19 cellular contexts compared by ENCODE assay signal in the genomic region with DNA sequence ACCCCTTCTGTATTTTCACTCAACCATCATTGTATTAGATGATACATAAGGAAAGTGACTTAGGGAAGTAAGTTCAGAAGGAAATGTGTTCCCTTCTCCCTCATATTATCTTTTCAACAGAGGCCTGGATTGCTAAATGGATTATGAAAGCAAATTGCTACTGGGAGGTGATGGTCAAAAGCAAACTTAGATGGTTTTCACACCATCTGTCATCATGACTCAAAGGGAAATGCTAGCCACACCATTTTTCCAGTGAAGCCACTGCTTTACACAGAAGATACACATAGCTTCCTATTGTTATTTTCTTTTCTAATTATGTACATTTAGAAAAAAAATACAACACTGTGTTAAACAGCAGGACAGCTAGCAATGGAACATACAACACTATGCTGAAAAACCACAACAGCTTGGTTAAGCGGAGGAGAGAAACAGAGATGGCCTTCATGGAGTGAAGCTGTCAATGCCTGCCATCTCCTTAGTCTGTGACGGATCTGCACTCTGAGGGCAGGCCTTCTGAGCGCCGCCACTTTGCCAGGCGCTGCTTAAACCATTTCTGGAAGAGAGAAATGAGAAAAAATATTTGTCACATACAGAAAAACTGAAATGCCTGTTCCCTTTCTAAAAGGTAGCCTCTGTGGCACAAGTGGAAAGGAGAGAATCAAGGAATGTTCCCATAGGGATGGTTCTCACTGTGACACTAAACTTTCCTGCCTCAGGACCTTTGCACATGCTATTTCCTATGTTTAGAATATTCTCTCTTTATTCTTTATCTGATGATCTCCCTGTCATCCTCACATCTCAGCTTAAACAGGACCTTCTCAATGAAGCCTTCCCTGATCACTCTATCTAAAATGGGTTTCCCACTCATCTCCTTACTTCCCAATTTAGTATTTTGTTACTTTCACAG. TPM values are rescaled to one million over a fixed set of nuclear protein-coding genes. Genes with fewer than 3 reads are reported as not detected.
DNase-seq lines count a peak whose midpoint lies in the region; ATAC-seq and TF ChIP-seq lines count a peak whose summit lies in the region.
"Had no signal": no experiment of that assay in that cellular context is flagged by ENCODE, and none has a peak within 500 bp of the region (broad histone marks: within the 10 kb centered on the region; RNA-seq: fewer than 3 reads in every experiment).

No MANE protein-coding gene starts in this region.

- no peaks in the 10 kb centered on the region for H3K79me2 ChIP-seq in PC-9 (ENCODE audit: low read depth)

- DNase-seq in CD8-positive, alpha-beta memory T cell = no peak
- peak; percentile 77 for DNase-seq in LHCN-M2 (ENCODE audit: low read depth)
- DNase-seq in activated T-helper 2 cell treated with anti-CD3 and anti-CD28 coated beads, Interferon-gamma antibody, Interleukin-2, Interleukin-4, amounts not matched to agents 10 μg/mL and 5 μg/mL and 100 μg/mL, durations not matched to agents 14 hours and 24 hours and 36 hours (ENCODE audit: low spot score) = no peak
- DNase-seq in immature natural killer cell = peak; percentile 49 to 61 (median 57)
- no peak for DNase-seq in cerebellum (ENCODE audit: low spot score)
- DNase-seq in HPDE6-E6E7 (ENCODE audit: extremely low spot score) = no peak
- no peak for DNase-seq in PC-9
- DNase-seq: activated CD4-positive, CD25-positive, alpha-beta regulatory T cell treated with anti-CD3 and anti-CD28 coated beads, Interleukin-2, amount 50 U/mL, for 72 hours; activated gamma-delta T cell; DND-41; esophagus squamous epithelium; hypothalamus; left lung; NCI-H2171; retina; stimulated activated CD4-positive, alpha-beta T cell treated with anti-CD3 and anti-CD28 coated beads, Interleukin-1b, Interleukin-23, amount 100 ng/mL, for 48 hours; SW 1271 had no signal

- H3F3A ChIP-seq in PC-9 (ENCODE audit: insufficient read depth, low read depth) = no peaks in the 10 kb centered on the region; the same call in 1 of the 2 replicates

- H3K4me1 ChIP-seq in CD8-positive, alpha-beta memory T cell (ENCODE audit: insufficient read depth, low read length) = peaks cover 29% of the 10 kb centered on the region
- peaks cover 4% of the 10 kb centered on the region for H3K4me1 ChIP-seq in PC-9 (replicated peaks; ENCODE audit: insufficient read depth)

- intact Hi-C loops in activated T-helper 2 cell treated with anti-CD3 and anti-CD28 coated beads, Interferon-gamma antibody, Interleukin-2, Interleukin-4, amounts not matched to agents 10 μg/mL and 5 μg/mL and 100 μg/mL, durations not matched to agents 14 hours and 24 hours and 36 hours (cut with micrococcal nuclease) = loop anchor here (5.0 kb wide), 1 partner anchor 96 kb away; no protein-coding TSS in a partner anchor
- intact Hi-C loops in PC-9 (cut with micrococcal nuclease; ENCODE audit: unreplicated experiment) = no loop called here

- no peak overlapping the region for H3K27ac ChIP-seq in CD8-positive, alpha-beta memory T cell (ENCODE audit: low read depth, low read length)
- H3K27ac ChIP-seq in PC-9 = no peak overlapping the region
- H3K27ac ChIP-seq: BLaER1, esophagus squamous epithelium, left lung had no signal

- H3K4me2 ChIP-seq in PC-9 = no peak overlapping the region
- H3K4me2 ChIP-seq: BLaER1 had no signal

- no peaks in the 10 kb centered on the region for H4K20me1 ChIP-seq in PC-9 (ENCODE audit: insufficient read depth)
- H4K20me1 ChIP-seq: BLaER1 had no signal

- H3K36me3 Mint-ChIP-seq in CD8-positive, alpha-beta memory T cell = peaks cover 7 to 23% (median 23%) of the 10 kb centered on the region in 3 donors
- peaks cover 47% of the 10 kb centered on the region for H3K36me3 Mint-ChIP-seq in activated T-helper 2 cell treated with anti-CD3 and anti-CD28 coated beads, Interferon-gamma antibody, Interleukin-2, Interleukin-4, amounts not matched to agents 10 μg/mL and 5 μg/mL and 100 μg/mL, durations not matched to agents 14 hours and 24 hours and 36 hours (ENCODE audit: low read depth)
- H3K36me3 Mint-ChIP-seq in immature natural killer cell = peaks cover 23 to 49% (median 24%) of the 10 kb centered on the region in 3 donors

- POLR2A ChIA-PET in CD8-positive, alpha-beta memory T cell (lab: Charles Lee) = no interaction called here
- POLR2A ChIA-PET in PC-9 (lab: Charles Lee; ENCODE audit: unreplicated experiment) = no interaction called here

- H3K27me3 ChIP-seq in CD8-positive, alpha-beta memory T cell (ENCODE audit: insufficient read depth, low read length, poor library complexity, severe bottlenecking) = no peaks in the 10 kb centered on the region
- no peaks in the 10 kb centered on the region for H3K27me3 ChIP-seq in PC-9 (ENCODE audit: insufficient read depth, low read depth)
- H3K27me3 ChIP-seq: esophagus squamous epithelium, left lung had no signal

- H3K9me2 ChIP-seq in PC-9 (ENCODE audit: insufficient read depth) = no peaks in the 10 kb centered on the region

- CTCF ChIA-PET in CD8-positive, alpha-beta memory T cell (lab: Charles Lee) = interaction anchor here (1.5 to 5.2 kb wide), 3 partner anchors 8 to 151 kb away, joined by 5 to 16 read pairs (median 7); no protein-coding TSS in a partner anchor
- CTCF ChIA-PET in PC-9 (lab: Charles Lee) = no interaction called here

- H3K27ac Mint-ChIP-seq in CD8-positive, alpha-beta memory T cell = peak overlapping the region; percentile 39 to 98 (median 65)
- peak overlapping the region; percentile 72 for H3K27ac Mint-ChIP-seq in activated T-helper 2 cell treated with anti-CD3 and anti-CD28 coated beads, Interferon-gamma antibody, Interleukin-2, Interleukin-4, amounts not matched to agents 10 μg/mL and 5 μg/mL and 100 μg/mL, durations not matched to agents 14 hours and 24 hours and 36 hours
- H3K27ac Mint-ChIP-seq in immature natural killer cell = peak overlapping the region; percentile 79 to 97 (median 94)

- no peak overlapping the region for H2AFZ ChIP-seq in PC-9

- H3K4me1 Mint-ChIP-seq in CD8-positive, alpha-beta memory T cell = peaks cover 50 to 53% (median 53%) of the 10 kb centered on the region in 3 donors
- H3K4me1 Mint-ChIP-seq in activated T-helper 2 cell treated with anti-CD3 and anti-CD28 coated beads, Interferon-gamma antibody, Interleukin-2, Interleukin-4, amounts not matched to agents 10 μg/mL and 5 μg/mL and 100 μg/mL, durations not matched to agents 14 hours and 24 hours and 36 hours (ENCODE audit: low read depth) = peaks cover 49% of the 10 kb centered on the region
- H3K4me1 Mint-ChIP-seq in immature natural killer cell = peaks cover 67 to 88% of the 10 kb centered on the region in 2 donors

- BruUV-seq in PC-9 (replicated peaks; lab: Mats Ljungman, UMichigan) = no TSS peak

- no peak for TF ChIP-seq CTCF in PC-9 (conservative IDR thresholded peaks at IDR 0.05)

- no peak for ATAC-seq in GM21786 (IDR thresholded peaks at IDR 0.05; ENCODE audit: unreplicated experiment)
- ATAC-seq: left lung had no signal

- no peak overlapping the region for H3K4me3 ChIP-seq in CD8-positive, alpha-beta memory T cell (ENCODE audit: low read length)
- H3K4me3 ChIP-seq in PC-9 = no peak overlapping the region
- H3K4me3 ChIP-seq: BLaER1, esophagus squamous epithelium, left lung had no signal

- H3K9me3 Mint-ChIP-seq in CD8-positive, alpha-beta memory T cell = peaks cover 0 to 8% (median 4%) of the 10 kb centered on the region in 5 donors
- peaks cover 13% of the 10 kb centered on the region for H3K9me3 Mint-ChIP-seq in activated T-helper 2 cell treated with anti-CD3 and anti-CD28 coated beads, Interferon-gamma antibody, Interleukin-2, Interleukin-4, amounts not matched to agents 10 μg/mL and 5 μg/mL and 100 μg/mL, durations not matched to agents 14 hours and 24 hours and 36 hours
- peaks cover 0 to 8% (median 1%) of the 10 kb centered on the region in 6 donors for H3K9me3 Mint-ChIP-seq in immature natural killer cell

- no peaks in the 10 kb centered on the region for H3K36me3 ChIP-seq in CD8-positive, alpha-beta memory T cell (ENCODE audit: insufficient read depth, low read length)
- H3K36me3 ChIP-seq in PC-9 (ENCODE audit: low read depth) = no peaks in the 10 kb centered on the region
- H3K36me3 ChIP-seq: BLaER1 had no signal

- H3K4me3 Mint-ChIP-seq in CD8-positive, alpha-beta memory T cell = peak overlapping the region in 3 of 7 donors; percentile 3 to 30 (median 28)
- H3K4me3 Mint-ChIP-seq in activated T-helper 2 cell treated with anti-CD3 and anti-CD28 coated beads, Interferon-gamma antibody, Interleukin-2, Interleukin-4, amounts not matched to agents 10 μg/mL and 5 μg/mL and 100 μg/mL, durations not matched to agents 14 hours and 24 hours and 36 hours (ENCODE audit: low read depth) = no peak overlapping the region
- peak overlapping the region; percentile 68 to 81 (median 77) for H3K4me3 Mint-ChIP-seq in immature natural killer cell

- peaks cover 0 to 1% of the 10 kb centered on the region in 2 donors for H3K27me3 Mint-ChIP-seq in CD8-positive, alpha-beta memory T cell
- H3K27me3 Mint-ChIP-seq in activated T-helper 2 cell treated with anti-CD3 and anti-CD28 coated beads, Interferon-gamma antibody, Interleukin-2, Interleukin-4, amounts not matched to agents 10 μg/mL and 5 μg/mL and 100 μg/mL, durations not matched to agents 14 hours and 24 hours and 36 hours (ENCODE audit: low read depth) = no peaks in the 10 kb centered on the region
- peaks cover 6 to 16% (median 8%) of the 10 kb centered on the region in 3 donors for H3K27me3 Mint-ChIP-seq in immature natural killer cell (ENCODE audit: low read depth in 3 of 3)

- no peaks in the 10 kb centered on the region for H3K9me3 ChIP-seq in CD8-positive, alpha-beta memory T cell (ENCODE audit: low read length)
- no peaks in the 10 kb centered on the region for H3K9me3 ChIP-seq in PC-9 (ENCODE audit: insufficient read depth, low read depth)

RNA-seq across cellular contexts. Expression of gene HOPX, which starts 32.6 kb away (rescaled TPM):
- 100 to 1,000 TPM; 159 to 171 TPM for total RNA-seq in CD8-positive, alpha-beta memory T cell
- polyA plus RNA-seq in CD8-positive, alpha-beta memory T cell = 285 TPM
- 0.26 and 0.92 TPM in 2 replicates for total RNA-seq in LHCN-M2 (2014; rRNA removed)
- 0.69 TPM for polyA plus RNA-seq in LHCN-M2 (2012)
- 58.8 and 60.2 TPM in 2 replicates for total RNA-seq in activated T-helper 2 cell treated with anti-CD3 and anti-CD28 coated beads, Interferon-gamma antibody, Interleukin-2, Interleukin-4, amounts not matched to agents 10 μg/mL and 5 μg/mL and 100 μg/mL, durations not matched to agents 14 hours and 24 hours and 36 hours
- polyA plus RNA-seq in immature natural killer cell = 1,000 to 10,000 TPM; 1,315 to 2,032 (median 1,652) TPM
- total RNA-seq in cerebellum = 17.4 TPM
- total RNA-seq in PC-9 (2021) = 0.98 and 1.0 TPM in 2 replicates

Comparison
In these comparisons a context has a peak if more than half of its experiments do, and no peak if none do; other contexts are left out.
1. DNase-seq: peak in LHCN-M2 (single experiment) and immature natural killer cell (3 of 3); none in CD8-positive, alpha-beta memory T cell (0 of 5), activated T-helper 2 cell treated with anti-CD3 and anti-CD28 coated beads, Interferon-gamma antibody, Interleukin-2, Interleukin-4, amounts not matched to agents 10 μg/mL and 5 μg/mL and 100 μg/mL, durations not matched to agents 14 hours and 24 hours and 36 hours (single experiment), cerebellum (single experiment), HPDE6-E6E7 (single experiment) and PC-9 (0 of 2).
2. Peak in every context shown above with its lines, with median percentiles within 50 percentile points of each other: H3K27ac Mint-ChIP-seq.